ENCODE assay signal across 1 cellular context in the genomic region with DNA sequence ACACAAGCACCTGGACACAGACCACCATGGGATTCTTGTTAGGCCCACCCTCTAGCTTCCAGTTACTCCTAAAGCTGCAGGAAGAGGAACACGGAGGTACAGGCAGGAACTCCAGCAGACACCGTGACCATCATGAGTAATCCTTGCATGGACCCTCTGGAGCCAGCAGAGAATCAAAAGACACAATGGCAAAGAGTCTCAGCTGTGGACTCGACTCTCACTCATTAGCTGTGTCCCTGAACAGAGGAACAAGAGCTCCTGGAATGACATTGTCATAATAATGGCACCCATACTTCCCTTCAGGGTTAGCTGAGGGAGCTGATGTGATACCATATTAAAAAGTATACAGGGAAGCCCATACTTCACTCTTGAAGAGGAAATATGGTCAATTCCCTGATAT.
TF ChIP-seq lines count a peak whose summit lies in the region.

No MANE protein-coding gene starts in this region.

TF ChIP-seq in IMR-90, 13 proteins besides CTCF, POLR2A, EP300 and RAD21 (continued from another document):
- TF ChIP-seq, protein P1, sequence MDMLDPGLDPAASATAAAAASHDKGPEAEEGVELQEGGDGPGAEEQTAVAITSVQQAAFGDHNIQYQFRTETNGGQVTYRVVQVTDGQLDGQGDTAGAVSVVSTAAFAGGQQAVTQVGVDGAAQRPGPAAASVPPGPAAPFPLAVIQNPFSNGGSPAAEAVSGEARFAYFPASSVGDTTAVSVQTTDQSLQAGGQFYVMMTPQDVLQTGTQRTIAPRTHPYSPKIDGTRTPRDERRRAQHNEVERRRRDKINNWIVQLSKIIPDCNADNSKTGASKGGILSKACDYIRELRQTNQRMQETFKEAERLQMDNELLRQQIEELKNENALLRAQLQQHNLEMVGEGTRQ (IDR thresholded peaks at IDR 0.05; ENCODE audit: low read depth, low read length), result no peak
